11 cellular contexts compared by ENCODE assay signal in genomic region chr5:169197343-169197742, GRCh38.
DNase-seq lines count a peak whose midpoint lies in the region; ATAC-seq and TF ChIP-seq lines count a peak whose summit lies in the region.
"Had no signal": no experiment of that assay in that cellular context is flagged by ENCODE, and none has a peak within 500 bp of the region (broad histone marks: within the 10 kb centered on the region; RNA-seq: fewer than 3 reads in every experiment).

No MANE protein-coding gene starts in this region.

- H3K79me2 ChIP-seq in HCT116 (ENCODE audit: insufficient read depth, low read length) = no peaks in the 10 kb centered on the region
- peaks cover 8% of the 10 kb centered on the region for H3K79me2 ChIP-seq in SK-N-SH (ENCODE audit: insufficient read depth)

- TF ChIP-seq CTCF in HCT116 (IDR thresholded peaks at IDR 0.05 in 2 of 3, conservative IDR thresholded peaks at IDR 0.05 in 1 of 3; ENCODE audit: borderline replicate concordance in 1 of 3, insufficient read depth in 1 of 3, low read depth in 2 of 3, low read length in 2 of 3) = peak in 1 of 3 experiments; percentile 10; a peak in 1 of 6 replicates
- TF ChIP-seq CTCF in SK-N-SH (IDR thresholded peaks at IDR 0.05) = no peak
- TF ChIP-seq CTCF in cardiac muscle cell (IDR thresholded peaks at IDR 0.05; ENCODE audit: low read depth, low read length) = peak; percentile 26
- peak; percentile 23 for TF ChIP-seq CTCF in retinal pigment epithelial cell (conservative IDR thresholded peaks at IDR 0.05; ENCODE audit: low read depth, low read length)

- TF ChIP-seq RAD21 in HCT116 (IDR thresholded peaks at IDR 0.05; ENCODE audit: low read depth) (peak; percentile 43; the same call in 1 of the 2 replicates), SK-N-SH (IDR thresholded peaks at IDR 0.05; ENCODE audit: low read length) (peak; percentile 68)

- POLR2A ChIA-PET in HCT116 (lab: Charles Lee) = no interaction called here
- POLR2A ChIA-PET in SK-N-SH (lab: Yijun Ruan, JAX) = no interaction called here

- H2AFZ ChIP-seq in HCT116 (ENCODE audit: low read depth, low read length, poor library complexity, severe bottlenecking) (no peak overlapping the region), SK-N-SH (ENCODE audit: low read depth) (no peak overlapping the region)

- DNase-seq in HCT116 (ENCODE audit: low read depth, low spot score) (no peak), SK-N-SH (no peak), cardiac muscle cell (ENCODE audit: low read depth in 1 of 2, low spot score in 1 of 2) (peak in 1 of 2 donors; percentile 46), retinal pigment epithelial cell (ENCODE audit: low read depth) (no peak), RKO (ENCODE audit: low spot score) (no peak), NCI-H524 treated with DMSO at 0.1 percent for 48 hours (lab: John Stamatoyannopoulos, UW) (no peak), NCI-H187 (lab: John Stamatoyannopoulos, UW) (no peak), HuH-7 (ENCODE audit: low spot score) (no peak)
- DNase-seq: activated CD4-positive, alpha-beta memory T cell treated with anti-CD3 and anti-CD28 coated beads, Interleukin-2, amount 10 ng/mL, durations not matched to agents 7 days and 5 days; activated gamma-delta T cell treated with Interleukin-2 at 50 U/mL for 16 hours; NCI-H1105 treated with DMSO at 0.1 percent for 48 hours had no signal

- intact Hi-C loops in HCT116 (cut with micrococcal nuclease) = loop anchor here (5.0 kb wide), 1 partner anchor 210 kb away; no protein-coding TSS in a partner anchor

- H4K20me1 ChIP-seq in HCT116 (ENCODE audit: insufficient read depth) (no peaks in the 10 kb centered on the region), SK-N-SH (ENCODE audit: insufficient read depth) (0 out of 2 replicates have a peak, but pooled peaks cover 4% of the 10 kb centered on the region)

- H3K4me1 ChIP-seq in HCT116 (ENCODE audit: control insufficient read depth in 1 of 2, insufficient read depth in 2 of 2, low read length in 2 of 2) (no peaks in the 10 kb centered on the region), SK-N-SH (ENCODE audit: control insufficient read depth in 1 of 2, insufficient read depth in 2 of 2, low read depth in 1 of 2, low read length in 1 of 2) (peaks cover 0 to 2% of the 10 kb centered on the region in 2 experiments; a peak in 1 of 4 replicates), cardiac muscle cell (ENCODE audit: low read depth) (peaks cover 7% of the 10 kb centered on the region)

- H3K27ac ChIP-seq in HCT116 (ENCODE audit: low read depth, low read length) (no peak overlapping the region), SK-N-SH (ENCODE audit: low read depth in 2 of 2, low read length in 1 of 2) (no peak overlapping the region; a peak in 1 of 4 replicates), cardiac muscle cell (no peak overlapping the region)

- H3F3A ChIP-seq in SK-N-SH (replicated peaks; ENCODE audit: insufficient read depth) = peaks cover 5% of the 10 kb centered on the region

- 100% methylated on average over 1 of the region's 1 CpG for WGBS in SK-N-SH (ENCODE audit: low lambda C conversion rate)

- no peaks in the 10 kb centered on the region for H3K36me3 ChIP-seq in HCT116 (ENCODE audit: control insufficient read depth in 1 of 2, insufficient read depth in 2 of 2, low read length in 2 of 2)
- H3K36me3 ChIP-seq in SK-N-SH (replicated peaks in 1 of 2; ENCODE audit: control insufficient read depth in 1 of 2, insufficient read depth in 2 of 2, low read length in 1 of 2) = peaks cover 5 to 13% of the 10 kb centered on the region in 2 experiments
- H3K36me3 ChIP-seq in cardiac muscle cell = no peaks in the 10 kb centered on the region

- no peak overlapping the region for H3K4me3 ChIP-seq in HCT116 (replicated peaks in 1 of 2; ENCODE audit: low read depth in 1 of 2, low read length in 2 of 2)
- H3K4me3 ChIP-seq in SK-N-SH (ENCODE audit: low read depth in 2 of 2, low read length in 1 of 2) = no peak overlapping the region
- no peak overlapping the region for H3K4me3 ChIP-seq in cardiac muscle cell
- no peak overlapping the region for H3K4me3 ChIP-seq in retinal pigment epithelial cell (ENCODE audit: low read length)

- BruUV-seq in HCT116 (replicated peaks; lab: Mats Ljungman, UMichigan) = no TSS peak

- CTCF ChIA-PET in HCT116 (lab: Charles Lee) (interaction anchor here (1.4 kb wide), 1 partner anchor 210 kb away, joined by 6 read pairs; no protein-coding TSS in a partner anchor), SK-N-SH (lab: Yijun Ruan, JAX) (interaction anchor here (1.0 to 2.3 kb wide), 5 partner anchors 20 to 251 kb away, joined by 4 to 16 read pairs (median 5); no protein-coding TSS in a partner anchor)

- RAD21 ChIA-PET in HCT116 (lab: Charles Lee; ENCODE audit: low non-redundant PET in 1 of 2, low total read pairs in 2 of 2, uncharacterized antibody in 2 of 2, unreplicated experiment in 2 of 2) = no interaction called here

- no peak overlapping the region for H3K4me2 ChIP-seq in HCT116 (ENCODE audit: low read length)
- H3K4me2 ChIP-seq in SK-N-SH = no peak overlapping the region

- no peak for TF ChIP-seq EP300 in SK-N-SH (IDR thresholded peaks at IDR 0.05; ENCODE audit: borderline replicate concordance in 1 of 2, low read depth in 1 of 2, low read length in 1 of 2)

- TF ChIP-seq POLR2A in HCT116 (IDR thresholded peaks at IDR 0.05; ENCODE audit: borderline replicate concordance, extremely low read depth, insufficient read depth, insufficient read length) = no peak

- peaks cover 15% of the 10 kb centered on the region for H3K27me3 ChIP-seq in HCT116 (ENCODE audit: insufficient read depth, low read length)
- no peaks in the 10 kb centered on the region for H3K27me3 ChIP-seq in SK-N-SH (ENCODE audit: insufficient read depth)
- no peaks in the 10 kb centered on the region for H3K27me3 ChIP-seq in cardiac muscle cell

- H3K9me2 ChIP-seq in HCT116 (ENCODE audit: insufficient read depth) = no peaks in the 10 kb centered on the region
- no peaks in the 10 kb centered on the region for H3K9me2 ChIP-seq in SK-N-SH

- ATAC-seq in HCT116 = no peak

- H3K9me3 ChIP-seq in HCT116 (ENCODE audit: control insufficient read depth in 1 of 2, insufficient read depth in 1 of 2, low read depth in 1 of 2, low read length in 2 of 2) (no peaks in the 10 kb centered on the region), SK-N-SH (no peaks in the 10 kb centered on the region), cardiac muscle cell (ENCODE audit: low read depth) (no peaks in the 10 kb centered on the region)

- H3K9ac ChIP-seq in HCT116 (ENCODE audit: low read length) (no peak overlapping the region), SK-N-SH (no peak overlapping the region)

TF ChIP-seq in HCT116, 20 proteins besides CTCF, POLR2A, EP300 and RAD21 (continues in another document):
- TF ChIP-seq EZH2 (IDR thresholded peaks at IDR 0.05) (no peak), JUND (IDR thresholded peaks at IDR 0.05) (no peak), POLR2AphosphoS5 (IDR thresholded peaks at IDR 0.05; ENCODE audit: low read depth, low read length) (no peak), ZBTB33 (IDR thresholded peaks at IDR 0.05; ENCODE audit: extremely low read depth, insufficient replicate concordance, low read length) (no peak), SRF (IDR thresholded peaks at IDR 0.05; ENCODE audit: low read depth) (no peak), CEBPB (IDR thresholded peaks at IDR 0.05; ENCODE audit: low read depth) (no peak), CBX3 (IDR thresholded peaks at IDR 0.05; ENCODE audit: low read depth) (no peak), EGR1 (IDR thresholded peaks at IDR 0.05; ENCODE audit: low read depth) (no peak)

TF ChIP-seq in SK-N-SH, 30 proteins besides CTCF, POLR2A, EP300 and RAD21:
- TF ChIP-seq TCF12 (IDR thresholded peaks at IDR 0.05) = no peak
- peak; percentile 51 for TF ChIP-seq SMC3 (IDR thresholded peaks at IDR 0.05; ENCODE audit: low read depth, low read length)
- no peak for TF ChIP-seq EZH2phosphoT487 (IDR thresholded peaks at IDR 0.05; ENCODE audit: borderline replicate concordance, low read depth)

Comparison
In these comparisons a context has a peak if more than half of its experiments do, and no peak if none do; other contexts are left out.
1. Of the 11 proteins assayed by ChIP-seq in both SK-N-SH and HCT116: peak only in SK-N-SH: none; only in HCT116: none; in both: RAD21; in neither: 9; mixed calls (peak in some experiments, not most) for 1.